11 cellular contexts compared by ENCODE assay signal in genomic region chr2:45637440-45637839, GRCh38. TPM values are rescaled to one million over a fixed set of nuclear protein-coding genes. Genes with fewer than 3 reads are reported as not detected.
DNase-seq lines count a peak whose midpoint lies in the region; ATAC-seq and TF ChIP-seq lines count a peak whose summit lies in the region.
"Had no signal": no experiment of that assay in that cellular context is flagged by ENCODE, and none has a peak within 500 bp of the region (broad histone marks: within the 10 kb centered on the region; RNA-seq: fewer than 3 reads in every experiment).

No MANE protein-coding gene starts in this region.

- DNase-seq in Daoy (ENCODE audit: low read depth) (peak; percentile 79), NB4 (ENCODE audit: low read depth) (peak; percentile 70), fibroblast of mammary gland (ENCODE audit: low read depth) (peak; percentile 72), colonic mucosa (no peak)
- DNase-seq in activated effector memory CD4-positive, alpha-beta T cell treated with Interleukin-2 at 50 U/mL for 16 hours, result no peak
- DNase-seq in activated T-cell treated with anti-CD3 and anti-CD28 coated beads, Interleukin-2, amount 50 U/mL, for 24 hours, result no peak
- DNase-seq: activated naive CD4-positive, alpha-beta T cell treated with Interleukin-2 at 50 U/mL for 16 hours; SW 1271 had no signal

- no peak overlapping the region for H3K4me3 Mint-ChIP-seq in activated T-cell treated with anti-CD3 and anti-CD28 coated beads, Interleukin-2, amount 50 U/mL, for 24 hours
- H3K4me3 Mint-ChIP-seq: nephron had no signal

- intact Hi-C loops in colonic mucosa (cut with DNase I), result no loop called here

- no peaks in the 10 kb centered on the region for H3K9me3 Mint-ChIP-seq in activated T-cell treated with anti-CD3 and anti-CD28 coated beads, Interleukin-2, amount 50 U/mL, for 24 hours
- H3K9me3 Mint-ChIP-seq: nephron had no signal

- H3K27ac Mint-ChIP-seq in activated T-cell treated with anti-CD3 and anti-CD28 coated beads, Interleukin-2, amount 50 U/mL, for 24 hours, result no peak overlapping the region
- H3K27ac Mint-ChIP-seq: nephron had no signal

- H3K9ac ChIP-seq in colonic mucosa (ENCODE audit: low read depth in 2 of 2, low read length in 2 of 2), result no peak overlapping the region

- H3K27me3 ChIP-seq in colonic mucosa, result no peaks in the 10 kb centered on the region

- TF ChIP-seq POLR2A in NB4 (IDR thresholded peaks at IDR 0.05; ENCODE audit: extremely low read depth, insufficient read length), result no peak

- no peaks in the 10 kb centered on the region for H3K36me3 ChIP-seq in colonic mucosa

- peaks cover 57% of the 10 kb centered on the region for H3K27me3 Mint-ChIP-seq in activated T-cell treated with anti-CD3 and anti-CD28 coated beads, Interleukin-2, amount 50 U/mL, for 24 hours

- H3K4me1 Mint-ChIP-seq in activated T-cell treated with anti-CD3 and anti-CD28 coated beads, Interleukin-2, amount 50 U/mL, for 24 hours (ENCODE audit: low read depth), result peaks cover 3% of the 10 kb centered on the region
- H3K4me1 Mint-ChIP-seq: nephron had no signal

- H3K27ac ChIP-seq in colonic mucosa, result no peak overlapping the region

- peak; percentile 73 for ATAC-seq in GM21717 (IDR thresholded peaks at IDR 0.05; ENCODE audit: unreplicated experiment)
- no peak for ATAC-seq in HG02973 (IDR thresholded peaks at IDR 0.05; ENCODE audit: unreplicated experiment)

- no peaks in the 10 kb centered on the region for H3K4me1 ChIP-seq in colonic mucosa

- TF ChIP-seq CTCF in NB4 (IDR thresholded peaks at IDR 0.05; ENCODE audit: low read depth, low read length), result no peak
- no peak for TF ChIP-seq CTCF in fibroblast of mammary gland (conservative IDR thresholded peaks at IDR 0.05; ENCODE audit: control insufficient read depth, insufficient read depth, low read depth, low read length)
- TF ChIP-seq CTCF in colonic mucosa (IDR thresholded peaks at IDR 0.05), result no peak

- H3K9me3 ChIP-seq in colonic mucosa, result no peaks in the 10 kb centered on the region

- H3K4me3 ChIP-seq in NB4 (ENCODE audit: low read depth, low read length) (no peak overlapping the region), fibroblast of mammary gland (ENCODE audit: control insufficient read depth, low read depth, low read length) (no peak overlapping the region), colonic mucosa (no peak overlapping the region)

- H3K36me3 Mint-ChIP-seq in activated T-cell treated with anti-CD3 and anti-CD28 coated beads, Interleukin-2, amount 50 U/mL, for 24 hours (ENCODE audit: low read depth), result no peaks in the 10 kb centered on the region

RNA-seq across cellular contexts. Expression of gene PRKCE, which starts 14.0 kb away (rescaled TPM):
- total RNA-seq in Daoy (2014; rRNA removed; shearing (Covaris generic)), result 4.6 and 4.9 TPM in 2 replicates
- 10 to 100 TPM; 17.5 to 25.8 TPM for total RNA-seq in colonic mucosa

RNA-seq across cellular contexts. Expression of gene SRBD1, which starts 26.4 kb away (rescaled TPM):
- total RNA-seq in Daoy (2014; rRNA removed; shearing (Covaris generic)), result 28.3 and 41.3 TPM in 2 replicates
- total RNA-seq in colonic mucosa, result 10 to 100 TPM; 11.8 to 14.4 TPM

Comparison
In these comparisons a context has a peak if more than half of its experiments do, and no peak if none do; other contexts are left out.
1. DNase-seq: peak in Daoy (single experiment), NB4 (single experiment) and fibroblast of mammary gland (single experiment); none in colonic mucosa (single experiment), activated effector memory CD4-positive, alpha-beta T cell treated with Interleukin-2 at 50 U/mL for 16 hours (single experiment) and activated T-cell treated with anti-CD3 and anti-CD28 coated beads, Interleukin-2, amount 50 U/mL, for 24 hours (single experiment).